Comparison of ENCODE assay signal across 2 cellular contexts in genomic region chr14:76773188-76773885, GRCh38.
TF ChIP-seq lines count a peak whose summit lies in the region.

No MANE protein-coding gene starts in this region.

TF ChIP-seq in PFSK-1, 5 proteins besides CTCF, POLR2A, EP300 and RAD21:
- no peak for TF ChIP-seq SIN3A (IDR thresholded peaks at IDR 0.05; ENCODE audit: borderline replicate concordance, insufficient read depth, low read length)
- TF ChIP-seq FOXP2 (optimal IDR thresholded peaks at IDR 0.05; ENCODE audit: borderline replicate concordance, extremely low read depth, extremely low read length, insufficient read depth), result peak; percentile 25
- no peak for TF ChIP-seq POLR2AphosphoS5 (IDR thresholded peaks at IDR 0.05; ENCODE audit: low read depth, low read length)
- TF ChIP-seq, protein P1, sequence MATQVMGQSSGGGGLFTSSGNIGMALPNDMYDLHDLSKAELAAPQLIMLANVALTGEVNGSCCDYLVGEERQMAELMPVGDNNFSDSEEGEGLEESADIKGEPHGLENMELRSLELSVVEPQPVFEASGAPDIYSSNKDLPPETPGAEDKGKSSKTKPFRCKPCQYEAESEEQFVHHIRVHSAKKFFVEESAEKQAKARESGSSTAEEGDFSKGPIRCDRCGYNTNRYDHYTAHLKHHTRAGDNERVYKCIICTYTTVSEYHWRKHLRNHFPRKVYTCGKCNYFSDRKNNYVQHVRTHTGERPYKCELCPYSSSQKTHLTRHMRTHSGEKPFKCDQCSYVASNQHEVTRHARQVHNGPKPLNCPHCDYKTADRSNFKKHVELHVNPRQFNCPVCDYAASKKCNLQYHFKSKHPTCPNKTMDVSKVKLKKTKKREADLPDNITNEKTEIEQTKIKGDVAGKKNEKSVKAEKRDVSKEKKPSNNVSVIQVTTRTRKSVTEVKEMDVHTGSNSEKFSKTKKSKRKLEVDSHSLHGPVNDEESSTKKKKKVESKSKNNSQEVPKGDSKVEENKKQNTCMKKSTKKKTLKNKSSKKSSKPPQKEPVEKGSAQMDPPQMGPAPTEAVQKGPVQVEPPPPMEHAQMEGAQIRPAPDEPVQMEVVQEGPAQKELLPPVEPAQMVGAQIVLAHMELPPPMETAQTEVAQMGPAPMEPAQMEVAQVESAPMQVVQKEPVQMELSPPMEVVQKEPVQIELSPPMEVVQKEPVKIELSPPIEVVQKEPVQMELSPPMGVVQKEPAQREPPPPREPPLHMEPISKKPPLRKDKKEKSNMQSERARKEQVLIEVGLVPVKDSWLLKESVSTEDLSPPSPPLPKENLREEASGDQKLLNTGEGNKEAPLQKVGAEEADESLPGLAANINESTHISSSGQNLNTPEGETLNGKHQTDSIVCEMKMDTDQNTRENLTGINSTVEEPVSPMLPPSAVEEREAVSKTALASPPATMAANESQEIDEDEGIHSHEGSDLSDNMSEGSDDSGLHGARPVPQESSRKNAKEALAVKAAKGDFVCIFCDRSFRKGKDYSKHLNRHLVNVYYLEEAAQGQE (IDR thresholded peaks at IDR 0.05; ENCODE audit: insufficient read depth in 1 of 2, low read depth in 2 of 2, low read length in 2 of 2), result no peak
- no peak for TF ChIP-seq TAF1 (IDR thresholded peaks at IDR 0.05; ENCODE audit: borderline replicate concordance, insufficient read depth, low read length)

TF ChIP-seq in H1, 55 proteins besides CTCF, POLR2A, EP300 and RAD21:
- TF ChIP-seq FOSL1 (IDR thresholded peaks at IDR 0.05; ENCODE audit: insufficient read depth, low read depth, low read length), result no peak
- no peak for TF ChIP-seq TAF1 (IDR thresholded peaks at IDR 0.05; ENCODE audit: low read depth, low read length)
- TF ChIP-seq NRF1 (IDR thresholded peaks at IDR 0.05; ENCODE audit: low read depth, low read length), result no peak
- no peak for TF ChIP-seq EGR1 (IDR thresholded peaks at IDR 0.05; ENCODE audit: borderline replicate concordance, low read depth, low read length)
- no peak for TF ChIP-seq TEAD4 (IDR thresholded peaks at IDR 0.05; ENCODE audit: low read depth, low read length)
- TF ChIP-seq ZNF274 (IDR thresholded peaks at IDR 0.05; ENCODE audit: borderline replicate concordance, extremely low read depth, low read length), result no peak
- no peak for TF ChIP-seq RXRA (IDR thresholded peaks at IDR 0.05; ENCODE audit: insufficient read depth, low read depth, low read length)
- TF ChIP-seq BACH1 (IDR thresholded peaks at IDR 0.05; ENCODE audit: low read length), result no peak
TF ChIP-seq in H1: peak in this region for 0.
